In genomic region chr2:64913357-64913869, GRCh38 we compare ENCODE assay signal across 9 cellular contexts.
DNase-seq lines count a peak whose midpoint lies in the region; ATAC-seq and TF ChIP-seq lines count a peak whose summit lies in the region.
"Had no signal": no experiment of that assay in that cellular context is flagged by ENCODE, and none has a peak within 500 bp of the region (broad histone marks: within the 10 kb centered on the region; RNA-seq: fewer than 3 reads in every experiment).

No MANE protein-coding gene starts in this region.

- H3K27me3 ChIP-seq in spleen (replicated peaks in 1 of 7), result no peaks in the 10 kb centered on the region

- H3K27ac ChIP-seq in coronary artery (no peak overlapping the region), spleen (no peak overlapping the region)

- H3K4me3 ChIP-seq in coronary artery (no peak overlapping the region), spleen (no peak overlapping the region)

- H3K27me3 Mint-ChIP-seq in stimulated activated naive CD8-positive, alpha-beta T cell treated with anti-CD3 and anti-CD28 coated beads, Interleukin-15, amount 100 ng/mL, for 72 hours, result no peaks in the 10 kb centered on the region

- peaks cover 32% of the 10 kb centered on the region for H3K4me1 Mint-ChIP-seq in stimulated activated naive CD8-positive, alpha-beta T cell treated with anti-CD3 and anti-CD28 coated beads, Interleukin-15, amount 100 ng/mL, for 72 hours

- no peaks in the 10 kb centered on the region for H3K9me3 Mint-ChIP-seq in stimulated activated naive CD8-positive, alpha-beta T cell treated with anti-CD3 and anti-CD28 coated beads, Interleukin-15, amount 100 ng/mL, for 72 hours

- H3K4me3 Mint-ChIP-seq in stimulated activated naive CD8-positive, alpha-beta T cell treated with anti-CD3 and anti-CD28 coated beads, Interleukin-15, amount 100 ng/mL, for 72 hours, result no peak overlapping the region
- H3K4me3 Mint-ChIP-seq: activated naive CD8-positive, alpha-beta T cell had no signal

- intact Hi-C loops in spleen (cut with DNase I; ENCODE audit: low total_unique reads), result loop anchor here (10.0 kb wide), 2 partner anchors 71 to 251 kb away; partner anchors contain the start of gene SLC1A4

- H3K36me3 ChIP-seq in spleen, result no peaks in the 10 kb centered on the region

- TF ChIP-seq CTCF in coronary artery (IDR thresholded peaks at IDR 0.05) (no peak), spleen (IDR thresholded peaks at IDR 0.05 in 8 of 11, conservative IDR thresholded peaks at IDR 0.05 in 3 of 11) (peak in 4 of 11 experiments; percentile 15 to 38 (median 22))

- no peak for ATAC-seq in stimulated activated naive CD8-positive, alpha-beta T cell treated with anti-CD3 and anti-CD28 coated beads, Interleukin-15, amount 100 ng/mL, for 72 hours

- peak overlapping the region in 1 of 2 donors; percentile 58 for H3K27ac Mint-ChIP-seq in stimulated activated naive CD8-positive, alpha-beta T cell treated with anti-CD3 and anti-CD28 coated beads, Interleukin-15, amount 100 ng/mL, for 72 hours
- H3K27ac Mint-ChIP-seq: activated naive CD8-positive, alpha-beta T cell had no signal

- DNase-seq in activated T-cell treated with anti-CD3 and anti-CD28 coated beads, Interleukin-2, amount 50 U/mL, for 48 hours, result peak; percentile 22 to 32
- no peak for DNase-seq in activated T-cell treated with anti-CD3 and anti-CD28 coated beads, Interleukin-2, amount 50 U/mL, for 1 hour
- peak; percentile 24 for DNase-seq in NCI-H1105 (lab: John Stamatoyannopoulos, UW)
- DNase-seq in astrocyte of the hippocampus (ENCODE audit: low read depth, low spot score), result peak; percentile 16
- DNase-seq in stimulated activated naive CD8-positive, alpha-beta T cell treated with anti-CD3 and anti-CD28 coated beads, Interleukin-15, amount 100 ng/mL, for 72 hours, result peak; percentile 5 to 18
- no peak for DNase-seq in coronary artery (ENCODE audit: low spot score)
- DNase-seq in stimulated activated CD4-positive, alpha-beta T cell treated with anti-CD3 and anti-CD28 coated beads, Interleukin-12 subunit alpha, Interleukin-12 subunit beta, amount 100 ng/mL, for 4 hours, result no peak
- DNase-seq in spleen, result no peak

- TF ChIP-seq POLR2A in spleen (IDR thresholded peaks at IDR 0.05), result no peak

- WGBS in spleen, 5 donors, result 37 to 72% (median 57%) methylated on average over 5 of the region's 5 CpGs

- peaks cover 7 to 57% (median 45%) of the 10 kb centered on the region in 6 donors for H3K4me1 ChIP-seq in spleen

- no peaks in the 10 kb centered on the region for H3K9me3 ChIP-seq in spleen

Comparison
In these comparisons a context has a peak if more than half of its experiments do, and no peak if none do; other contexts are left out.
1. DNase-seq: peak in activated T-cell treated with anti-CD3 and anti-CD28 coated beads, Interleukin-2, amount 50 U/mL, for 48 hours (2 of 2), NCI-H1105 (single experiment), astrocyte of the hippocampus (single experiment) and stimulated activated naive CD8-positive, alpha-beta T cell treated with anti-CD3 and anti-CD28 coated beads, Interleukin-15, amount 100 ng/mL, for 72 hours (2 of 2); none in activated T-cell treated with anti-CD3 and anti-CD28 coated beads, Interleukin-2, amount 50 U/mL, for 1 hour (single experiment), coronary artery (single experiment), stimulated activated CD4-positive, alpha-beta T cell treated with anti-CD3 and anti-CD28 coated beads, Interleukin-12 subunit alpha, Interleukin-12 subunit beta, amount 100 ng/mL, for 4 hours (single experiment) and spleen (single experiment).